In genomic region chr9:85786116-85786515, GRCh38 we compare ENCODE assay signal across 7 cellular contexts. TPM values are rescaled to one million over a fixed set of nuclear protein-coding genes. Genes with fewer than 3 reads are reported as not detected.
DNase-seq lines count a peak whose midpoint lies in the region; ATAC-seq and TF ChIP-seq lines count a peak whose summit lies in the region.
"Not testable (repeated sequence)": the region's sequence is repeated elsewhere in the genome, so short reads cannot be mapped to it uniquely, and the experiment has no call there.

No MANE protein-coding gene starts in this region.

- ATAC-seq in SK-N-SH treated with all-trans-retinoic acid at 6 μM for 48 hours (peak; percentile 88), Right ventricle myocardium superior (ENCODE audit: poor library complexity) (peak; percentile 89), left lung (peak; percentile 88)

- not testable (repeated sequence) for H3K9me3 ChIP-seq in left lung; neural progenitor cell (ENCODE audit: low read depth)

- not testable (repeated sequence) for H3K36me3 ChIP-seq in left lung, neural progenitor cell

- H3K27ac Mint-ChIP-seq in neural progenitor cell, result peak overlapping the region; percentile 74

- not testable (repeated sequence) for H3K4me3 ChIP-seq in LNCaP clone FGC (ENCODE audit: low read depth, low read length); left lung; neural progenitor cell
- peak overlapping the region in 11 of 59 donors; percentile 8 to 40 (median 26) for H3K4me3 ChIP-seq in dorsolateral prefrontal cortex

- not testable (repeated sequence) for H3K27me3 Mint-ChIP-seq in neural progenitor cell (ENCODE audit: insufficient read depth, low read depth)

- H3K4me1 Mint-ChIP-seq in neural progenitor cell, result not testable (repeated sequence)

- TF ChIP-seq CTCF in GM12872 (IDR thresholded peaks at IDR 0.05; ENCODE audit: insufficient read depth, low read depth, low read length), result peak; percentile 8; the same call in 1 of the 3 replicates
- TF ChIP-seq CTCF in LNCaP clone FGC (IDR thresholded peaks at IDR 0.05; ENCODE audit: control insufficient read depth, extremely low read depth, insufficient read depth), result 0 out of 2 replicates have a peak, but pooled peaks have one; percentile 4
- peak in 53 of 56 donors; percentile 18 to 65 (median 44) for TF ChIP-seq CTCF in dorsolateral prefrontal cortex (IDR thresholded peaks at IDR 0.05 in 54 of 56, conservative IDR thresholded peaks at IDR 0.05 in 2 of 56; ENCODE audit: low read depth in 1 of 56, partially characterized antibody in 56 of 56)
- not testable (repeated sequence) for TF ChIP-seq CTCF in left lung (IDR thresholded peaks at IDR 0.05)
- TF ChIP-seq CTCF in neural progenitor cell (IDR thresholded peaks at IDR 0.05), result peak; percentile 36

- not testable (repeated sequence) for H3K9me3 Mint-ChIP-seq in neural progenitor cell

- not testable (repeated sequence) for H3F3A ChIP-seq in neural progenitor cell (ENCODE audit: low read depth)

- H4K20me1 ChIP-seq in neural progenitor cell (ENCODE audit: low read depth), result not testable (repeated sequence)

- not testable (repeated sequence) for H3K9ac ChIP-seq in neural progenitor cell

- not testable (repeated sequence) for H3K4me1 ChIP-seq in left lung, neural progenitor cell

- H3K36me3 Mint-ChIP-seq in neural progenitor cell, result not testable (repeated sequence)

- H3K4me2 ChIP-seq in neural progenitor cell, result not testable (repeated sequence)

- intact Hi-C loops in dorsolateral prefrontal cortex (cut with DNase I), result loop anchor here in 1 of 2 donors (10.0 kb wide), 1 partner anchor 1131 kb away; no protein-coding TSS in a partner anchor
- intact Hi-C loops in Right ventricle myocardium superior (cut with DNase I), result not testable (repeated sequence)
- intact Hi-C loops in left lung (cut with DNase I), result loop anchor here in 1 of 2 donors (10.0 kb wide), 1 partner anchor 81 kb away; no protein-coding TSS in a partner anchor

- not testable (repeated sequence) for H3K27me3 ChIP-seq in dorsolateral prefrontal cortex, left lung, neural progenitor cell

- DNase-seq in LNCaP clone FGC (ENCODE audit: low read depth); dorsolateral prefrontal cortex; Right ventricle myocardium superior; left lung; neural progenitor cell (ENCODE audit: low spot score): not testable (repeated sequence)

- not testable (repeated sequence) for H2AFZ ChIP-seq in neural progenitor cell (replicated peaks)

- not testable (repeated sequence) for H3K4me3 Mint-ChIP-seq in neural progenitor cell

- H3K27ac ChIP-seq in dorsolateral prefrontal cortex, result peak overlapping the region in 5 of 59 donors; percentile 8 to 37 (median 25)
- not testable (repeated sequence) for H3K27ac ChIP-seq in left lung, neural progenitor cell

- H3K79me2 ChIP-seq in neural progenitor cell (ENCODE audit: low read depth), result not testable (repeated sequence)

RNA-seq across cellular contexts. Expression of gene AGTPBP1, which starts 44.4 kb away (rescaled TPM):
- total RNA-seq in dorsolateral prefrontal cortex (100 to 1,000 TPM in 90 of 120 experiments, 10 to 100 TPM in 30; 69.0 to 186 (median 111) TPM), Right ventricle myocardium superior (78.3 TPM), left lung (10 to 100 TPM; 25.4 to 44.0 TPM), neural progenitor cell (ENCODE audit: low replicate concordance) (81.5 and 122 TPM in 2 replicates)
